ENCODE assay signal across 1 cellular context in the genomic region with DNA sequence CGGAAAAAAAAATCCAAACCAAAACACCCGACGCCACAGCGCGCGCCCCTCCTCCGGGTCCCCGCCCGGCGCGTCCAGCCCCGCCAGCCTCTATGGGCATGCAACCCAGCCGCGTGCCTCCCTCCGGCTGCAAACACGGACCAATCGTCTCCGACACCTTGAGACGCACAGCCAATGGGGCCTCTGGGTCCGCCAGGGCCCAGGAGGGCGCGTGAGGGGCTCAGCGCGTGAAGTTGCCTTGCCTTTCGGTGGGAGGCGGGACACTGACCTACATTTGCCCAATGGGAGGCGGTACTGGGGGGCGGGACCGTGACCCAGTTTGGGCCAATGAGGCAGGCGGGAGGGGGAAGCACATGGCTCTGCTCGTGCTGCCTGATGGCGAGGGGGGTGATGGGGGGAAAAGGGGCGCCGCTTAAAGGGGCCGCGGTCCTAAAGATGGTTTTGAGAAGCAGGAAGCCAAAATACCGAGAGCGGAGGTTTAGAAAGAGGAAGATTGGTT.
TF ChIP-seq lines count a peak whose summit lies in the region.

No MANE protein-coding gene starts in this region.

TF ChIP-seq in HepG2, 621 proteins besides CTCF, POLR2A, EP300 and RAD21 (continued from another document and continues in another):
- TF ChIP-seq, protein P1, sequence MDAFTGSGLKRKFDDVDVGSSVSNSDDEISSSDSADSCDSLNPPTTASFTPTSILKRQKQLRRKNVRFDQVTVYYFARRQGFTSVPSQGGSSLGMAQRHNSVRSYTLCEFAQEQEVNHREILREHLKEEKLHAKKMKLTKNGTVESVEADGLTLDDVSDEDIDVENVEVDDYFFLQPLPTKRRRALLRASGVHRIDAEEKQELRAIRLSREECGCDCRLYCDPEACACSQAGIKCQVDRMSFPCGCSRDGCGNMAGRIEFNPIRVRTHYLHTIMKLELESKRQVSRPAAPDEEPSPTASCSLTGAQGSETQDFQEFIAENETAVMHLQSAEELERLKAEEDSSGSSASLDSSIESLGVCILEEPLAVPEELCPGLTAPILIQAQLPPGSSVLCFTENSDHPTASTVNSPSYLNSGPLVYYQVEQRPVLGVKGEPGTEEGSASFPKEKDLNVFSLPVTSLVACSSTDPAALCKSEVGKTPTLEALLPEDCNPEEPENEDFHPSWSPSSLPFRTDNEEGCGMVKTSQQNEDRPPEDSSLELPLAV (CRISPR knock-in tag; conservative IDR thresholded peaks at IDR 0.05; ENCODE audit: low read depth): no peak
- TF ChIP-seq PAWR (CRISPR knock-in tag; IDR thresholded peaks at IDR 0.05; ENCODE audit: borderline replicate concordance) (0 out of 2 replicates have a peak, but pooled peaks have one; percentile 28), PAF1 (CRISPR knock-in tag; IDR thresholded peaks at IDR 0.05) (no peak), MTA3 (CRISPR knock-in tag; IDR thresholded peaks at IDR 0.05) (no peak), ZNF713 (CRISPR knock-in tag; IDR thresholded peaks at IDR 0.05) (no peak), ZMYM3 (CRISPR knock-in tag; IDR thresholded peaks at IDR 0.05) (no peak; the same call in 1 of the 2 replicates), ZEB1 (IDR thresholded peaks at IDR 0.05; ENCODE audit: insufficient replicate concordance, low read depth) (no peak), ZBTB21 (CRISPR knock-in tag; IDR thresholded peaks at IDR 0.05) (no peak), KMT2A (CRISPR knock-in tag; IDR thresholded peaks at IDR 0.05) (no peak), RXRB (CRISPR knock-in tag; IDR thresholded peaks at IDR 0.05; ENCODE audit: borderline replicate concordance) (peak; percentile 53; the same call in 1 of the 2 replicates), SMAD9 (CRISPR knock-in tag; IDR thresholded peaks at IDR 0.05) (0 out of 2 replicates have a peak, but pooled peaks have one; percentile 66), CBX1 (IDR thresholded peaks at IDR 0.05; ENCODE audit: low read depth) (no peak), KLF12 (CRISPR knock-in tag; IDR thresholded peaks at IDR 0.05; ENCODE audit: borderline replicate concordance) (peak; percentile 32; the same call in 1 of the 2 replicates), ZNF234 (CRISPR knock-in tag; conservative IDR thresholded peaks at IDR 0.05) (no peak; the same call in 1 of the 2 replicates), FOXP1 (IDR thresholded peaks at IDR 0.05) (no peak), FOXP1 (CRISPR knock-in tag; IDR thresholded peaks at IDR 0.05) (no peak), HNRNPUL1 (IDR thresholded peaks at IDR 0.05; ENCODE audit: low read depth, low read length) (no peak), MIER2 (CRISPR knock-in tag; IDR thresholded peaks at IDR 0.05) (no peak), SALL1 (CRISPR knock-in tag; IDR thresholded peaks at IDR 0.05) (peak; percentile 87), KDM1A (CRISPR knock-in tag; IDR thresholded peaks at IDR 0.05) (no peak), ZBTB42 (CRISPR knock-in tag; IDR thresholded peaks at IDR 0.05) (no peak), KDM5A (IDR thresholded peaks at IDR 0.05; ENCODE audit: borderline replicate concordance, low read length) (no peak), JDP2 (CRISPR knock-in tag; IDR thresholded peaks at IDR 0.05; ENCODE audit: borderline replicate concordance) (peak; percentile 45; the same call in 1 of the 2 replicates), PTBP1 (IDR thresholded peaks at IDR 0.05; ENCODE audit: low read depth, low read length, poor library complexity, severe bottlenecking) (no peak), SIN3A (IDR thresholded peaks at IDR 0.05; ENCODE audit: borderline replicate concordance, low read depth, low read length) (0 out of 2 replicates have a peak, but pooled peaks have one; percentile 18), ZNF879 (CRISPR knock-in tag; IDR thresholded peaks at IDR 0.05) (peak; percentile 89; the same call in 1 of the 2 replicates), ZNF235 (CRISPR knock-in tag; IDR thresholded peaks at IDR 0.05; ENCODE audit: borderline replicate concordance) (no peak), SNRNP70 (IDR thresholded peaks at IDR 0.05; ENCODE audit: low read depth, low read length) (no peak), SMARCC2 (IDR thresholded peaks at IDR 0.05) (no peak)
- TF ChIP-seq, protein P2, sequence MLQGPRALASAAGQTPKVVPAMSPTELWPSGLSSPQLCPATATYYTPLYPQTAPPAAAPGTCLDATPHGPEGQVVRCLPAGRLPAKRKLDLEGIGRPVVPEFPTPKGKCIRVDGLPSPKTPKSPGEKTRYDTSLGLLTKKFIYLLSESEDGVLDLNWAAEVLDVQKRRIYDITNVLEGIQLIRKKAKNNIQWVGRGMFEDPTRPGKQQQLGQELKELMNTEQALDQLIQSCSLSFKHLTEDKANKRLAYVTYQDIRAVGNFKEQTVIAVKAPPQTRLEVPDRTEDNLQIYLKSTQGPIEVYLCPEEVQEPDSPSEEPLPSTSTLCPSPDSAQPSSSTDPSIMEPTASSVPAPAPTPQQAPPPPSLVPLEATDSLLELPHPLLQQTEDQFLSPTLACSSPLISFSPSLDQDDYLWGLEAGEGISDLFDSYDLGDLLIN (CRISPR knock-in tag; IDR thresholded peaks at IDR 0.05; ENCODE audit: borderline replicate concordance): no peak
- TF ChIP-seq, protein P3, sequence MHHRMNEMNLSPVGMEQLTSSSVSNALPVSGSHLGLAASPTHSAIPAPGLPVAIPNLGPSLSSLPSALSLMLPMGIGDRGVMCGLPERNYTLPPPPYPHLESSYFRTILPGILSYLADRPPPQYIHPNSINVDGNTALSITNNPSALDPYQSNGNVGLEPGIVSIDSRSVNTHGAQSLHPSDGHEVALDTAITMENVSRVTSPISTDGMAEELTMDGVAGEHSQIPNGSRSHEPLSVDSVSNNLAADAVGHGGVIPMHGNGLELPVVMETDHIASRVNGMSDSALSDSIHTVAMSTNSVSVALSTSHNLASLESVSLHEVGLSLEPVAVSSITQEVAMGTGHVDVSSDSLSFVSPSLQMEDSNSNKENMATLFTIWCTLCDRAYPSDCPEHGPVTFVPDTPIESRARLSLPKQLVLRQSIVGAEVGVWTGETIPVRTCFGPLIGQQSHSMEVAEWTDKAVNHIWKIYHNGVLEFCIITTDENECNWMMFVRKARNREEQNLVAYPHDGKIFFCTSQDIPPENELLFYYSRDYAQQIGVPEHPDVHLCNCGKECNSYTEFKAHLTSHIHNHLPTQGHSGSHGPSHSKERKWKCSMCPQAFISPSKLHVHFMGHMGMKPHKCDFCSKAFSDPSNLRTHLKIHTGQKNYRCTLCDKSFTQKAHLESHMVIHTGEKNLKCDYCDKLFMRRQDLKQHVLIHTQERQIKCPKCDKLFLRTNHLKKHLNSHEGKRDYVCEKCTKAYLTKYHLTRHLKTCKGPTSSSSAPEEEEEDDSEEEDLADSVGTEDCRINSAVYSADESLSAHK (CRISPR knock-in tag; IDR thresholded peaks at IDR 0.05; ENCODE audit: borderline replicate concordance): no peak
- TF ChIP-seq, protein P4, sequence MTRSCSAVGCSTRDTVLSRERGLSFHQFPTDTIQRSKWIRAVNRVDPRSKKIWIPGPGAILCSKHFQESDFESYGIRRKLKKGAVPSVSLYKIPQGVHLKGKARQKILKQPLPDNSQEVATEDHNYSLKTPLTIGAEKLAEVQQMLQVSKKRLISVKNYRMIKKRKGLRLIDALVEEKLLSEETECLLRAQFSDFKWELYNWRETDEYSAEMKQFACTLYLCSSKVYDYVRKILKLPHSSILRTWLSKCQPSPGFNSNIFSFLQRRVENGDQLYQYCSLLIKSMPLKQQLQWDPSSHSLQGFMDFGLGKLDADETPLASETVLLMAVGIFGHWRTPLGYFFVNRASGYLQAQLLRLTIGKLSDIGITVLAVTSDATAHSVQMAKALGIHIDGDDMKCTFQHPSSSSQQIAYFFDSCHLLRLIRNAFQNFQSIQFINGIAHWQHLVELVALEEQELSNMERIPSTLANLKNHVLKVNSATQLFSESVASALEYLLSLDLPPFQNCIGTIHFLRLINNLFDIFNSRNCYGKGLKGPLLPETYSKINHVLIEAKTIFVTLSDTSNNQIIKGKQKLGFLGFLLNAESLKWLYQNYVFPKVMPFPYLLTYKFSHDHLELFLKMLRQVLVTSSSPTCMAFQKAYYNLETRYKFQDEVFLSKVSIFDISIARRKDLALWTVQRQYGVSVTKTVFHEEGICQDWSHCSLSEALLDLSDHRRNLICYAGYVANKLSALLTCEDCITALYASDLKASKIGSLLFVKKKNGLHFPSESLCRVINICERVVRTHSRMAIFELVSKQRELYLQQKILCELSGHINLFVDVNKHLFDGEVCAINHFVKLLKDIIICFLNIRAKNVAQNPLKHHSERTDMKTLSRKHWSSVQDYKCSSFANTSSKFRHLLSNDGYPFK (CRISPR knock-in tag; IDR thresholded peaks at IDR 0.05; ENCODE audit: borderline replicate concordance): peak; percentile 90; the same call in 1 of the 2 replicates
- TF ChIP-seq, protein P5, sequence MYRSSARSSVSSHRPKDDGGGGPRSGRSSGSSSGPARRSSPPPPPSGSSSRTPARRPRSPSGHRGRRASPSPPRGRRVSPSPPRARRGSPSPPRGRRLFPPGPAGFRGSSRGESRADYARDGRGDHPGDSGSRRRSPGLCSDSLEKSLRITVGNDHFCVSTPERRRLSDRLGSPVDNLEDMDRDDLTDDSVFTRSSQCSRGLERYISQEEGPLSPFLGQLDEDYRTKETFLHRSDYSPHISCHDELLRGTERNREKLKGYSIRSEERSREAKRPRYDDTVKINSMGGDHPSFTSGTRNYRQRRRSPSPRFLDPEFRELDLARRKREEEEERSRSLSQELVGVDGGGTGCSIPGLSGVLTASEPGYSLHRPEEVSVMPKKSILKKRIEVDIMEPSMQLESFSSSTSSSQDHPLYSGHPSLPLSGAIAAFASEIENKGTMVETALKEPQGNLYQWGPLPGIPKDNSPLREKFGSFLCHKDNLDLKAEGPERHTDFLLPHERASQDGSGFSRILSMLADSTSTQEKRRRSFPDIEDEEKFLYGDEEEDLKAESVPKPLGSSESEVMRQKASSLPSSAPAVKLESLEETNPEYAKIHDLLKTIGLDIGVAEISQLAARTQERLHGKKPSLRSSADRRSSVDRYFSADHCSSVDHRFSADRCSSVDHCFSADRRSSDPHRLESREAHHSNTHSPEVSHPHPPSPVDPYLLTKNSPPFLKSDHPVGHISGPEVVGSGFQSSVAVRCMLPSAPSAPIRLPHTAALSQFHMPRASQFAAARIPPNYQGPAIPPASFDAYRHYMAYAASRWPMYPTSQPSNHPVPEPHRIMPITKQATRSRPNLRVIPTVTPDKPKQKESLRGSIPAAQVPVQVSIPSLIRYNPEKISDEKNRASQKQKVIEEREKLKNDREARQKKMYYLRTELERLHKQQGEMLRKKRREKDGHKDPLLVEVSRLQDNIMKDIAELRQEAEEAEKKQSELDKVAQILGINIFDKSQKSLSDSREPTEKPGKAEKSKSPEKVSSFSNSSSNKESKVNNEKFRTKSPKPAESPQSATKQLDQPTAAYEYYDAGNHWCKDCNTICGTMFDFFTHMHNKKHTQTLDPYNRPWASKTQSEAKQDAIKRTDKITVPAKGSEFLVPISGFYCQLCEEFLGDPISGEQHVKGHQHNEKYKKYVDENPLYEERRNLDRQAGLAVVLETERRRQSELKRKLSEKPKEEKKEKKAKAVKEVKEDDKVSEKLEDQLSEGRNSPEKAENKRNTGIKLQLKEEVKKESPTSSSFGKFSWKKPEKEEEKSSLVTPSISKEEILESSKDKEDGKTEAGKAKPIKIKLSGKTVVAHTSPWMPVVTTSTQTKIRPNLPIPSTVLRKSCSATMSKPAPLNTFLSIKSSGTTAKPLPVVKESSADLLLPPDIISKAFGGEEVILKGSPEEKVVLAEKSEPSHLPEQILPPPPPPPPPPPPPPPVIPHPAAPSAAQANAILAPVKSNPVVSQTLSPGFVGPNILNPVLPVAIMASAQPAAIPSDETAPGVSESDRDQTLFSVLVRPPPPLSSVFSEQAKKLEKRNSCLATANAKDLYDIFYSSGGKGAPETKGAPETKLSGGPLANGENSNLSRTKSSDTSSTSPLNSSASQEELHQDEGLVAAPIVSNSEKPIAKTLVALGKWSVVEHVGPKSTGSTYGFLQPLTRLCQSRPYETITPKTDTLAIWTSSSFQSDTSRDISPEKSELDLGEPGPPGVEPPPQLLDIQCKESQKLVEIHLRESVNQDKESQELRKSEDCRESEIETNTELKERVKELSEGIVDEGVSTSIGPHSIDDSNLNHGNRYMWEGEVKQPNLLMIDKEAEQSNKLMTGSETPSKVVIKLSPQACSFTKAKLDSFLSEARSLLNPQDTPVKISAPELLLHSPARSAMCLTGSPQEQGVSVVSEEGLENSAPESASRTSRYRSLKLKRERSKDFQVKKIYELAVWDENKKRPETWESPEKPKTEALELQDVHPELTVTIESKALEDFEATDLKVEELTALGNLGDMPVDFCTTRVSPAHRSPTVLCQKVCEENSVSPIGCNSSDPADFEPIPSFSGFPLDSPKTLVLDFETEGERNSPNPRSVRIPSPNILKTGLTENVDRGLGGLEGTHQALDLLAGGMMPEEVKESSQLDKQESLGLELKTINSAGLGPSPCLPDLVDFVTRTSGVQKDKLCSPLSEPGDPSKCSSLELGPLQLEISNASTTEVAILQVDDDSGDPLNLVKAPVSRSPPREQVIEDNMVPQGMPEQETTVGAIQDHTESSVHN (CRISPR knock-in tag; IDR thresholded peaks at IDR 0.05): 0 out of 2 replicates have a peak, but pooled peaks have one; percentile 24
- TF ChIP-seq, protein P6, sequence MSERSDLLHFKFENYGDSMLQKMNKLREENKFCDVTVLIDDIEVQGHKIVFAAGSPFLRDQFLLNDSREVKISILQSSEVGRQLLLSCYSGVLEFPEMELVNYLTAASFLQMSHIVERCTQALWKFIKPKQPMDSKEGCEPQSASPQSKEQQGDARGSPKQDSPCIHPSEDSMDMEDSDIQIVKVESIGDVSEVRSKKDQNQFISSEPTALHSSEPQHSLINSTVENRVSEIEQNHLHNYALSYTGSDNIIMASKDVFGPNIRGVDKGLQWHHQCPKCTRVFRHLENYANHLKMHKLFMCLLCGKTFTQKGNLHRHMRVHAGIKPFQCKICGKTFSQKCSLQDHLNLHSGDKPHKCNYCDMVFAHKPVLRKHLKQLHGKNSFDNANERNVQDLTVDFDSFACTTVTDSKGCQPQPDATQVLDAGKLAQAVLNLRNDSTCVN (CRISPR knock-in tag; IDR thresholded peaks at IDR 0.05; ENCODE audit: borderline replicate concordance): no peak; the same call in 1 of the 2 replicates
- TF ChIP-seq, protein P7, sequence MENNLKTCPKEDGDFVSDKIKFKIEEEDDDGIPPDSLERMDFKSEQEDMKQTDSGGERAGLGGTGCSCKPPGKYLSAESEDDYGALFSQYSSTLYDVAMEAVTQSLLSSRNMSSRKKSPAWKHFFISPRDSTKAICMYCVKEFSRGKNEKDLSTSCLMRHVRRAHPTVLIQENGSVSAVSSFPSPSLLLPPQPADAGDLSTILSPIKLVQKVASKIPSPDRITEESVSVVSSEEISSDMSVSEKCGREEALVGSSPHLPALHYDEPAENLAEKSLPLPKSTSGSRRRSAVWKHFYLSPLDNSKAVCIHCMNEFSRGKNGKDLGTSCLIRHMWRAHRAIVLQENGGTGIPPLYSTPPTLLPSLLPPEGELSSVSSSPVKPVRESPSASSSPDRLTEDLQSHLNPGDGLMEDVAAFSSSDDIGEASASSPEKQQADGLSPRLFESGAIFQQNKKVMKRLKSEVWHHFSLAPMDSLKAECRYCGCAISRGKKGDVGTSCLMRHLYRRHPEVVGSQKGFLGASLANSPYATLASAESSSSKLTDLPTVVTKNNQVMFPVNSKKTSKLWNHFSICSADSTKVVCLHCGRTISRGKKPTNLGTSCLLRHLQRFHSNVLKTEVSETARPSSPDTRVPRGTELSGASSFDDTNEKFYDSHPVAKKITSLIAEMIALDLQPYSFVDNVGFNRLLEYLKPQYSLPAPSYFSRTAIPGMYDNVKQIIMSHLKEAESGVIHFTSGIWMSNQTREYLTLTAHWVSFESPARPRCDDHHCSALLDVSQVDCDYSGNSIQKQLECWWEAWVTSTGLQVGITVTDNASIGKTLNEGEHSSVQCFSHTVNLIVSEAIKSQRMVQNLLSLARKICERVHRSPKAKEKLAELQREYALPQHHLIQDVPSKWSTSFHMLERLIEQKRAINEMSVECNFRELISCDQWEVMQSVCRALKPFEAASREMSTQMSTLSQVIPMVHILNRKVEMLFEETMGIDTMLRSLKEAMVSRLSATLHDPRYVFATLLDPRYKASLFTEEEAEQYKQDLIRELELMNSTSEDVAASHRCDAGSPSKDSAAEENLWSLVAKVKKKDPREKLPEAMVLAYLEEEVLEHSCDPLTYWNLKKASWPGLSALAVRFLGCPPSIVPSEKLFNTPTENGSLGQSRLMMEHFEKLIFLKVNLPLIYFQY (CRISPR knock-in tag; IDR thresholded peaks at IDR 0.05; ENCODE audit: borderline replicate concordance): 0 out of 2 replicates have a peak, but pooled peaks have one; percentile 54
